Comparison of ENCODE assay signal across 15 cellular contexts in the genomic region with DNA sequence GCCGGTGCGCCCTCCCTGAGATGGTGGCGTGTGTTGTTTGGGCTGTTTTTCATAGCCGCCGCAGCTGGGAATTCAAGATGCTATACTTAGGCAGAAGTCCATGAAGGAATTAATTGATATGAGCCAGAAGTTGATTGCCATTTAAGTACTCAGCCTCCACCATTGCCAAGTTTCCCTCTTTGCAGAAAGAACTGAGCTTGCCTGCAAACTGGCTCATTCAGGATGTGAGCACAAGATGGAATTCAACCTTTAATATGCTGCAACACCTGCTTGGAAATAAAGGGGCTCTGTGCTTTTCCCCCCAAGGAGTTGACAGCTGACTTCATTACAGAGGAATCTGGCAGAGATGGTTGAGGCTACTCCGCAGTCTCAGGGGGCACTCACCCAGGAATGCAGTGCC.
"Had no signal": no experiment of that assay in that cellular context is flagged by ENCODE, and none has a peak within 500 bp of the region (broad histone marks: within the 10 kb centered on the region; RNA-seq: fewer than 3 reads in every experiment).

No MANE protein-coding gene starts in this region.

- H3K36me3 ChIP-seq: gastroesophageal sphincter, left ventricle myocardium inferior, right lobe of liver, spleen, upper lobe of right lung, WERI-Rb-1 had no signal

- ATAC-seq: activated naive CD4-positive, alpha-beta T cell treated with anti-CD3 and anti-CD28 coated beads, Interleukin-2, amount 50 U/mL, for 72 hours; esophagus mucosa; gastroesophageal sphincter; heart right ventricle; right lobe of liver; upper lobe of right lung had no signal

- DNase-seq: activated CD4-positive, alpha-beta T cell treated with anti-CD3 and anti-CD28 coated beads, Interleukin-2, amount 50 U/mL, for 4 hours; activated gamma-delta T cell treated with Interleukin-2 at 50 U/mL for 16 hours; effector CD4-positive, alpha-beta T cell; heart right ventricle; left ventricle myocardium inferior; naive B cell; right lobe of liver; spleen; stimulated activated naive CD4-positive, alpha-beta T cell; T-helper 2 cell; upper lobe of right lung; WERI-Rb-1 had no signal

- H3K4me3 ChIP-seq: gastroesophageal sphincter, heart right ventricle, left ventricle myocardium inferior, right lobe of liver, spleen, upper lobe of right lung had no signal

- H3K27ac ChIP-seq: gastroesophageal sphincter, heart right ventricle, left ventricle myocardium inferior, right lobe of liver, spleen, upper lobe of right lung, WERI-Rb-1 had no signal

- H3K9me3 ChIP-seq: gastroesophageal sphincter, heart right ventricle, left ventricle myocardium inferior, right lobe of liver, spleen, upper lobe of right lung had no signal

- H3K4me1 ChIP-seq: gastroesophageal sphincter, left ventricle myocardium inferior, right lobe of liver, spleen, upper lobe of right lung had no signal

- H3K27me3 ChIP-seq: gastroesophageal sphincter, heart right ventricle, right lobe of liver, spleen, upper lobe of right lung had no signal
